In genomic region chr1:36626435-36626834, GRCh38 we compare ENCODE assay signal across 18 cellular contexts.
"Had no signal": no experiment of that assay in that cellular context is flagged by ENCODE, and none has a peak within 500 bp of the region (broad histone marks: within the 10 kb centered on the region; RNA-seq: fewer than 3 reads in every experiment).

No MANE protein-coding gene starts in this region.

- DNase-seq: Karpas-422, KG1, MG63, NCI-H1092, NCI-H1105 treated with DMSO at 0.1 percent for 48 hours, NCI-H1417 treated with DMSO at 0.1 percent for 48 hours, NCI-H146, NCI-H1694 treated with DMSO at 0.1 percent for 48 hours, NCI-H1930, NCI-H2081, NCI-H2227 treated with DMSO at 0.1 percent for 48 hours, NCI-H748 treated with DMSO at 0.1 percent for 48 hours, Right ventricle myocardium superior, RPMI8226, SIG-M5 had no signal

- H3K4me1 ChIP-seq: SJSA1 had no signal

- FAIRE-seq: RCC 7860 had no signal

- H3K27me3 ChIP-seq: MG63 had no signal

- H3K27ac ChIP-seq: SJSA1, SK-N-MC had no signal

- H3K9me3 ChIP-seq: MG63, SJSA1 had no signal

- H3K4me3 ChIP-seq: MG63, SJSA1, SK-N-MC had no signal

- H3K36me3 ChIP-seq: MG63, SJSA1 had no signal
